ENCODE assay signal across 16 cellular contexts in the genomic region with DNA sequence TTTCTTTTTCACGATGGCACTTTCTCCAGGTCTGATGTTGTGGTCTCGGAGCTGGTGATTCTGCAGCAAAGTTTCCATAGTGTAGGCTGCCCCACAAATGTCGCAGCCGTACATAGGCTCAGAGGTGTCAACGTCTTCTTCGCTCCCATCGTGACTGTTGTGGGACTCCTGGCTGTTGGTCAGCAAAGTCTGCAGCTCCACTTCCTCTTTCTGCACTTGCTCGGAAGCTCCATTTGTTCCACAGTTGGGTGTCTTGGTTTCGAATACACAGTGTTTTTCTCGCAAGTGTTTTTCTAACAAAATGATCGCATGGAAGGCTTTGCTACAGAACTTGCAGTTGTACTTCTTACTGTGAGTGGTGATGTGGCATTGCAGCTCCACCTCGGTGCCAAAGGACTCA.
DNase-seq lines count a peak whose midpoint lies in the region; TF ChIP-seq lines count a peak whose summit lies in the region.
"Had no signal": no experiment of that assay in that cellular context is flagged by ENCODE, and none has a peak within 500 bp of the region (broad histone marks: within the 10 kb centered on the region; RNA-seq: fewer than 3 reads in every experiment).

No MANE protein-coding gene starts in this region.

- intact Hi-C loops in dendritic cell treated with granulocyte-macrophage colony-stimulating factor and Interleukin-4, amounts not matched to agents 40 ng/mL and 50 ng/mL, for 4 days (cut with micrococcal nuclease) = no loop called here

- H3K4me1 Mint-ChIP-seq in dendritic cell treated with granulocyte-macrophage colony-stimulating factor and Interleukin-4, amounts not matched to agents 40 ng/mL and 50 ng/mL, for 4 days (ENCODE audit: low read depth) = peaks cover 14% of the 10 kb centered on the region

- H3K27ac Mint-ChIP-seq in dendritic cell treated with granulocyte-macrophage colony-stimulating factor and Interleukin-4, amounts not matched to agents 40 ng/mL and 50 ng/mL, for 4 days = no peak overlapping the region

- no peak overlapping the region for H3K4me3 ChIP-seq in GM12865 (ENCODE audit: low read depth, low read length)
- H3K4me3 ChIP-seq: BLaER1 treated with 17β-estradiol and CSF1 and Interleukin-3, amounts not matched to agents 10 nM and 100 nM; SJSA1 had no signal

- DNase-seq in GM12865 (ENCODE audit: low read depth) = peak; percentile 4
- peak; percentile 11 for DNase-seq in MV-4-11 (lab: John Stamatoyannopoulos, UW)
- peak; percentile 88 for DNase-seq in RPMI8226
- DNase-seq in NCI-H524 treated with DMSO at 0.1 percent for 48 hours (lab: John Stamatoyannopoulos, UW) = no peak
- DNase-seq in germinal center (ENCODE audit: low spot score) = no peak
- DNase-seq in NCI-H1436 treated with DMSO at 0.1 percent for 48 hours (lab: John Stamatoyannopoulos, UW) = no peak
- DNase-seq in NCI-H2029 treated with DMSO at 0.1 percent for 48 hours (lab: John Stamatoyannopoulos, UW) = no peak
- DNase-seq: COR-L47, DMS153, EL, NCI-H1092, NCI-H1694 treated with DMSO at 0.1 percent for 48 hours, NCI-H774 had no signal

- H3K36me3 Mint-ChIP-seq in dendritic cell treated with granulocyte-macrophage colony-stimulating factor and Interleukin-4, amounts not matched to agents 40 ng/mL and 50 ng/mL, for 4 days (ENCODE audit: low read depth) = no peaks in the 10 kb centered on the region

- TF ChIP-seq CTCF in GM12865 (IDR thresholded peaks at IDR 0.05; ENCODE audit: insufficient read depth, low read depth, low read length, missing control alignments) = no peak

- no peaks in the 10 kb centered on the region for H3K9me3 Mint-ChIP-seq in dendritic cell treated with granulocyte-macrophage colony-stimulating factor and Interleukin-4, amounts not matched to agents 40 ng/mL and 50 ng/mL, for 4 days

- H3K4me3 Mint-ChIP-seq in dendritic cell treated with granulocyte-macrophage colony-stimulating factor and Interleukin-4, amounts not matched to agents 40 ng/mL and 50 ng/mL, for 4 days = peak overlapping the region; percentile 49

- peaks cover 1% of the 10 kb centered on the region for H3K27me3 Mint-ChIP-seq in dendritic cell treated with granulocyte-macrophage colony-stimulating factor and Interleukin-4, amounts not matched to agents 40 ng/mL and 50 ng/mL, for 4 days

Comparison
In these comparisons a context has a peak if more than half of its experiments do, and no peak if none do; other contexts are left out.
1. DNase-seq: peak in GM12865 (single experiment), MV-4-11 (single experiment) and RPMI8226 (single experiment); none in NCI-H524 treated with DMSO at 0.1 percent for 48 hours (single experiment), germinal center (single experiment), NCI-H1436 treated with DMSO at 0.1 percent for 48 hours (single experiment) and NCI-H2029 treated with DMSO at 0.1 percent for 48 hours (single experiment).